17 cellular contexts compared by ENCODE assay signal in the genomic region with DNA sequence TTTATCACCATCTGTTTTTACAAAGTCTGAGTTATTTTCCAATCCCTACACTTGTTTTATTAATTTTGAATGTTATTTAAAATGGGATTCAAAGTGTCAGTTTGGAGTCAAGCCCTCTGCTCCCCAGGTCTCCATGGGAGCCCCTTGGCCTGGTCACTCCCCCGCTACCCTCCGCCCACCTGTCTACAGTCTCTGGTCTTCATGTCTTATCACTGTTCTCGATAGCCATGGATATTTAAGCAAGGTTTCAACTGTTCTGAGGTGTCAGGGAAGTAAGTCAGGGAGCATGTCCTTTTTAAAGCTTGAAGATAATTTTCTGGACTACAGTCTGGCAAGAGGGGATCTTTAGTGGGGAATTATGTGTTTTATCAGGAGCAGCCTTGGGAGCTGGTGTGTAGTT. TPM values are rescaled to one million over a fixed set of nuclear protein-coding genes. Genes with fewer than 3 reads are reported as not detected.
DNase-seq lines count a peak whose midpoint lies in the region; ATAC-seq and TF ChIP-seq lines count a peak whose summit lies in the region.
"Had no signal": no experiment of that assay in that cellular context is flagged by ENCODE, and none has a peak within 500 bp of the region (broad histone marks: within the 10 kb centered on the region; RNA-seq: fewer than 3 reads in every experiment).

No MANE protein-coding gene starts in this region.

- in situ Hi-C loops in mammary epithelial cell (cut with MboI; ENCODE audit: low sequenced_read_pairs in 2 of 2): loop anchor here (5.0 to 25.0 kb wide), 4 partner anchors 196 to 779 kb away; a partner anchor contains a TSS

- H3K36me3 ChIP-seq in mammary epithelial cell (ENCODE audit: insufficient read depth, low read length): no peaks in the 10 kb centered on the region
- no peaks in the 10 kb centered on the region for H3K36me3 ChIP-seq in left ventricle myocardium inferior
- H3K36me3 ChIP-seq in neural progenitor cell: no peaks in the 10 kb centered on the region
- H3K36me3 ChIP-seq: HAP-1 had no signal

- no peak overlapping the region for H3K4me3 ChIP-seq in mammary epithelial cell (replicated peaks in 1 of 3; ENCODE audit: insufficient read depth in 1 of 3, low read depth in 2 of 3, low read length in 3 of 3)
- no peak overlapping the region for H3K4me3 ChIP-seq in left ventricle myocardium inferior
- H3K4me3 ChIP-seq in neural progenitor cell: no peak overlapping the region
- H3K4me3 ChIP-seq: A549, GM23248, HAP-1 had no signal

- H3K4me1 ChIP-seq in mammary epithelial cell (ENCODE audit: insufficient read depth, low read length) (peaks cover 12% of the 10 kb centered on the region), left ventricle myocardium inferior (peaks cover 47% of the 10 kb centered on the region), neural progenitor cell (peaks cover 17% of the 10 kb centered on the region)

- H3F3A ChIP-seq in neural progenitor cell (ENCODE audit: low read depth): no peaks in the 10 kb centered on the region

- intact Hi-C loops in MCF 10A (cut with micrococcal nuclease) (loop anchor here (2.0 to 10.0 kb wide), 3 partner anchors 201 to 905 kb away; a partner anchor contains a TSS), mammary epithelial cell (cut with micrococcal nuclease) (loop anchor here (2.0 to 10.0 kb wide), 4 partner anchors 41 to 906 kb away; no protein-coding TSS in a partner anchor), left ventricle myocardium inferior (cut with micrococcal nuclease) (loop anchor here (5.0 kb wide), 1 partner anchor 781 kb away; no protein-coding TSS in a partner anchor), Right ventricle myocardium inferior (cut with DNase I) (loop anchor here (2.0 to 5.0 kb wide), 4 partner anchors 197 to 966 kb away; a partner anchor contains a TSS)
- intact Hi-C loops in activated CD4-positive, alpha-beta memory T cell treated with anti-CD3 and anti-CD28 coated beads for 36 hours (cut with micrococcal nuclease): loop anchor here (2.0 to 5.0 kb wide), 2 partner anchors 577 to 966 kb away; a partner anchor contains a TSS

- H3K36me3 Mint-ChIP-seq in MCF 10A (ENCODE audit: insufficient read depth, unreplicated experiment) (no peaks in the 10 kb centered on the region), neural progenitor cell (no peaks in the 10 kb centered on the region)
- no peaks in the 10 kb centered on the region for H3K36me3 Mint-ChIP-seq in activated CD4-positive, alpha-beta memory T cell treated with anti-CD3 and anti-CD28 coated beads for 36 hours

- TF ChIP-seq CTCF in MCF 10A (IDR thresholded peaks at IDR 0.05; ENCODE audit: unreplicated experiment) (no peak), mammary epithelial cell (conservative IDR thresholded peaks at IDR 0.05 in 1 of 2, IDR thresholded peaks at IDR 0.05 in 1 of 2; ENCODE audit: extremely low read depth in 1 of 2, insufficient read depth in 1 of 2, low read depth in 1 of 2, low read length in 2 of 2) (no peak), left ventricle myocardium inferior (IDR thresholded peaks at IDR 0.05; ENCODE audit: borderline replicate concordance) (no peak), neural progenitor cell (IDR thresholded peaks at IDR 0.05) (no peak)

- CTCF ChIA-PET in MCF 10A (lab: Yijun Ruan, JAX): interaction anchor here (0.5 to 2.6 kb wide), 10 partner anchors 20 to 1053 kb away, joined by 3 to 21 read pairs (median 4); a partner anchor contains a TSS
- CTCF ChIA-PET in mammary epithelial cell (lab: Charles Lee; ENCODE audit: low non-redundant PET): no interaction called here
- CTCF ChIA-PET in activated CD4-positive, alpha-beta memory T cell treated with anti-CD3 and anti-CD28 coated beads for 36 hours (lab: Charles Lee): interaction anchor here (0.9 to 1.6 kb wide), 4 partner anchors 9 to 781 kb away, joined by 3 to 11 read pairs (median 3); no protein-coding TSS in a partner anchor

- DNase-seq in MCF 10A (ENCODE audit: unreplicated experiment): no peak
- DNase-seq in mammary epithelial cell: no peak
- DNase-seq in left ventricle myocardium inferior: no peak
- no peak for DNase-seq in Right ventricle myocardium inferior (ENCODE audit: missing footprints)
- no peak for DNase-seq in neural progenitor cell (ENCODE audit: low spot score)
- DNase-seq in mesenteric fat pad (ENCODE audit: low spot score): no peak
- no peak for DNase-seq in activated CD4-positive, alpha-beta memory T cell treated with anti-CD3 and anti-CD28 coated beads for 36 hours
- DNase-seq: AML-193; Caco-2; CD4-positive, alpha-beta T cell; DMS79; GDM1; GM23248 had no signal

- H3K27me3 ChIP-seq in mammary epithelial cell (ENCODE audit: insufficient read depth, low read length): no peaks in the 10 kb centered on the region
- peaks cover 14% of the 10 kb centered on the region for H3K27me3 ChIP-seq in left ventricle myocardium inferior (ENCODE audit: low read depth)
- H3K27me3 ChIP-seq in neural progenitor cell: peaks cover 33% of the 10 kb centered on the region

- H3K9me3 ChIP-seq in mammary epithelial cell (replicated peaks; ENCODE audit: insufficient read depth, low read length) (no peaks in the 10 kb centered on the region), left ventricle myocardium inferior (replicated peaks) (no peaks in the 10 kb centered on the region), neural progenitor cell (ENCODE audit: low read depth) (no peaks in the 10 kb centered on the region)
- H3K9me3 ChIP-seq: A549, Caco-2, HAP-1 had no signal

- BruUV-seq in MCF 10A (replicated peaks; lab: Mats Ljungman, UMichigan) (no TSS peak), mammary epithelial cell (replicated peaks; lab: Mats Ljungman, UMichigan) (no TSS peak)

- no peaks in the 10 kb centered on the region for H4K20me1 ChIP-seq in mammary epithelial cell (ENCODE audit: insufficient read depth, low read length)
- H4K20me1 ChIP-seq in neural progenitor cell (ENCODE audit: low read depth): no peaks in the 10 kb centered on the region

- H3K27ac ChIP-seq in mammary epithelial cell (ENCODE audit: insufficient read depth, low read depth, low read length) (no peak overlapping the region), left ventricle myocardium inferior (replicated peaks) (peak overlapping the region; percentile 68), neural progenitor cell (no peak overlapping the region)
- H3K27ac ChIP-seq: 22Rv1, A549, C4-2B, GM23248 had no signal

- H3K27me3 Mint-ChIP-seq in MCF 10A (ENCODE audit: insufficient read depth, unreplicated experiment) (no peaks in the 10 kb centered on the region), neural progenitor cell (ENCODE audit: insufficient read depth, low read depth) (peaks cover 3% of the 10 kb centered on the region)
- no peaks in the 10 kb centered on the region for H3K27me3 Mint-ChIP-seq in activated CD4-positive, alpha-beta memory T cell treated with anti-CD3 and anti-CD28 coated beads for 36 hours

- H3K4me3 Mint-ChIP-seq in MCF 10A (ENCODE audit: unreplicated experiment) (no peak overlapping the region), neural progenitor cell (peak overlapping the region; percentile 12)
- H3K4me3 Mint-ChIP-seq in activated CD4-positive, alpha-beta memory T cell treated with anti-CD3 and anti-CD28 coated beads for 36 hours: no peak overlapping the region
- H3K4me3 Mint-ChIP-seq: CD4-positive, alpha-beta T cell had no signal

- peaks cover 5% of the 10 kb centered on the region for H3K4me1 Mint-ChIP-seq in MCF 10A (ENCODE audit: insufficient read depth, unreplicated experiment)
- peaks cover 31% of the 10 kb centered on the region for H3K4me1 Mint-ChIP-seq in neural progenitor cell
- peaks cover 4% of the 10 kb centered on the region for H3K4me1 Mint-ChIP-seq in activated CD4-positive, alpha-beta memory T cell treated with anti-CD3 and anti-CD28 coated beads for 36 hours (ENCODE audit: low read depth)

- H3K4me2 ChIP-seq in mammary epithelial cell (ENCODE audit: insufficient read depth, low read depth, low read length) (no peak overlapping the region), neural progenitor cell (no peak overlapping the region)
- H3K4me2 ChIP-seq: A549 had no signal

- H3K27ac Mint-ChIP-seq in MCF 10A (ENCODE audit: low read depth, unreplicated experiment): peak overlapping the region; percentile 21
- no peak overlapping the region for H3K27ac Mint-ChIP-seq in neural progenitor cell
- no peak overlapping the region for H3K27ac Mint-ChIP-seq in activated CD4-positive, alpha-beta memory T cell treated with anti-CD3 and anti-CD28 coated beads for 36 hours
- H3K27ac Mint-ChIP-seq: CD4-positive, alpha-beta T cell had no signal

- 97% methylated on average over 3 of the region's 3 CpGs for WGBS in mammary epithelial cell (ENCODE audit: low coverage, missing lambda C conversion rate)

- POLR2A ChIA-PET in MCF 10A (lab: Yijun Ruan, JAX): no interaction called here
- POLR2A ChIA-PET in activated CD4-positive, alpha-beta memory T cell treated with anti-CD3 and anti-CD28 coated beads for 36 hours (lab: Charles Lee): no interaction called here

- no peak overlapping the region for H3K9ac ChIP-seq in mammary epithelial cell (ENCODE audit: insufficient read depth, low read length)
- no peak overlapping the region for H3K9ac ChIP-seq in neural progenitor cell
- H3K9ac ChIP-seq: GM23248 had no signal

- H2AFZ ChIP-seq in mammary epithelial cell (ENCODE audit: low read depth, low read length) (no peak overlapping the region), neural progenitor cell (replicated peaks) (no peak overlapping the region)
- H2AFZ ChIP-seq: GM23248 had no signal

- no peak for ATAC-seq in Right ventricle myocardium inferior
- ATAC-seq: A549 had no signal

- H3K9me3 Mint-ChIP-seq in MCF 10A (ENCODE audit: unreplicated experiment): no peaks in the 10 kb centered on the region
- H3K9me3 Mint-ChIP-seq in neural progenitor cell: no peaks in the 10 kb centered on the region
- H3K9me3 Mint-ChIP-seq in activated CD4-positive, alpha-beta memory T cell treated with anti-CD3 and anti-CD28 coated beads for 36 hours: no peaks in the 10 kb centered on the region
- H3K9me3 Mint-ChIP-seq: CD4-positive, alpha-beta T cell had no signal

- dilution Hi-C loops in mammary epithelial cell (cut with HindIII; ENCODE audit: low sequenced_read_pairs): no loop called here

- H3K79me2 ChIP-seq in mammary epithelial cell (ENCODE audit: insufficient read depth, low read length): no peaks in the 10 kb centered on the region
- H3K79me2 ChIP-seq in neural progenitor cell (ENCODE audit: low read depth): no peaks in the 10 kb centered on the region

RNA-seq across cellular contexts. Expression of a gene that starts 19.1 kb away (rescaled TPM):
- total RNA-seq in MCF 10A (2022): 40.5 and 41.8 TPM in 2 replicates
- total RNA-seq in mammary epithelial cell: 10 to 100 TPM; 37.3 to 54.6 TPM
- polyA plus RNA-seq in mammary epithelial cell: 44.5 TPM
- 51.3 TPM for polyA minus RNA-seq in mammary epithelial cell
- 31.9 TPM for total RNA-seq in left ventricle myocardium inferior
- 27.9 TPM for total RNA-seq in Right ventricle myocardium inferior
- 16.0 and 32.0 TPM in 2 replicates for total RNA-seq in neural progenitor cell (ENCODE audit: low replicate concordance)
- total RNA-seq in mesenteric fat pad: 56.2 TPM
- total RNA-seq in activated CD4-positive, alpha-beta memory T cell treated with anti-CD3 and anti-CD28 coated beads for 36 hours: 10 to 100 TPM; 42.1 to 44.3 TPM

RNA-seq across cellular contexts. Expression of a gene that starts 50.9 kb away (rescaled TPM):
- total RNA-seq in MCF 10A (2022) (4.0 and 7.9 TPM in 2 replicates), mammary epithelial cell (10 to 100 TPM in 1 of 2 donors, 1 to 10 TPM in 1; 8.3 to 10.2 TPM), left ventricle myocardium inferior (10.4 TPM), Right ventricle myocardium inferior (10.7 TPM), neural progenitor cell (ENCODE audit: low replicate concordance) (5.0 and 10.5 TPM in 2 replicates), mesenteric fat pad (22.4 TPM)
- polyA plus RNA-seq in mammary epithelial cell: 11.0 TPM
- polyA minus RNA-seq in mammary epithelial cell: 1.4 TPM
- 1 to 10 TPM; 4.7 to 5.3 TPM for total RNA-seq in activated CD4-positive, alpha-beta memory T cell treated with anti-CD3 and anti-CD28 coated beads for 36 hours
